ENCODE assay signal across 35 cellular contexts in the genomic region with DNA sequence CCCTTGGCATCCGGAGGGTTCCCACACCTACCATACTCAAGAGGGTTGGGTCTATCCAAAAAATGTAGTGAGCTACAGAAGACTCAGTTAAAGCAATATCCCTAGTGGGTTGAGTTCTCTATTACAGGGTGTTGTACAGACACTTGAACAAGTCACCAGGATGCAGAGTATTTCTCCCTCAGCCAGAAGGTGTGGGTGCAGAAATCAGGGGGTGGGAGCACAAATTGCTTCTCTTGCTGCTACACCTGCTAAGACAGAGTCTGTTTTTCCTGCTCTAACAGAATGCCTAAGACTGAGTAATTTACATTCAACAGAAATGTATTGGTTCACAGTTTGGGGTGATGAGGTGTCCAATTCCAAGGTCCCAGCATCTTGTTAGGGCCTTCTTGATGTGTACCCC.
"Had no signal": no experiment of that assay in that cellular context is flagged by ENCODE, and none has a peak within 500 bp of the region (broad histone marks: within the 10 kb centered on the region; RNA-seq: fewer than 3 reads in every experiment).

No MANE protein-coding gene starts in this region.

- H3K27me3 ChIP-seq: MG63 had no signal

- DNase-seq: Karpas-422, Kasumi-1, KBM-7, KG1, MG63, MM.1S, MV-4-11, NCI-H1048, NCI-H1092, NCI-H1092 treated with DMSO at 0.1 percent for 48 hours, NCI-H1105 treated with DMSO at 0.1 percent for 48 hours, NCI-H1417, NCI-H1417 treated with DMSO at 0.1 percent for 48 hours, NCI-H1436, NCI-H1436 treated with DMSO at 0.1 percent for 48 hours, NCI-H146, NCI-H1694, NCI-H1694 treated with DMSO at 0.1 percent for 48 hours, NCI-H187, NCI-H187 treated with DMSO at 0.1 percent for 48 hours, NCI-H1930, NCI-H2029, NCI-H2029 treated with DMSO at 0.1 percent for 48 hours, NCI-H2081, NCI-H2081 treated with DMSO at 0.1 percent for 48 hours, NCI-H2107, NCI-H2171, NCI-H2171 treated with DMSO at 0.1 percent for 48 hours, NCI-H2227 treated with DMSO at 0.1 percent for 48 hours, NCI-H226, NCI-H345, NCI-H446, NCI-H446 treated with DMSO at 0.1 percent for 48 hours, NCI-H510A had no signal

- H3K27ac ChIP-seq: KMS-11 had no signal

- H3K9ac ChIP-seq: KMS-11 had no signal

- H3K9me3 ChIP-seq: MG63 had no signal

- H3K36me3 ChIP-seq: MG63 had no signal

- H3K4me3 ChIP-seq: MG63 had no signal
